Comparison of ENCODE assay signal across 12 cellular contexts in genomic region chr11:61693897-61694840, GRCh38. TPM values are rescaled to one million over a fixed set of nuclear protein-coding genes. Genes with fewer than 3 reads are reported as not detected.
A peak's percentile ranks its signal among the peaks of the same experiment; 100 is the strongest.
DNase-seq lines count a peak whose midpoint lies in the region; ATAC-seq and TF ChIP-seq lines count a peak whose summit lies in the region.
"Had no signal": no experiment of that assay in that cellular context is flagged by ENCODE, and none has a peak within 500 bp of the region (broad histone marks: within the 10 kb centered on the region; RNA-seq: fewer than 3 reads in every experiment).

No MANE protein-coding gene starts in this region.

- POLR2A ChIA-PET in GM10248 (lab: Yijun Ruan, JAX), result no interaction called here

- H3K4me1 ChIP-seq in esophagus (ENCODE audit: control insufficient read depth in 2 of 2, insufficient read depth in 2 of 2, low read length in 1 of 2), result peaks cover 29 to 49% of the 10 kb centered on the region in 2 donors

- no peak overlapping the region for H3K4me3 ChIP-seq in esophagus (ENCODE audit: low read depth in 1 of 2, low read length in 2 of 2)

- H3K9me3 Mint-ChIP-seq in osteocyte (ENCODE audit: unreplicated experiment), result no peaks in the 10 kb centered on the region
- H3K9me3 Mint-ChIP-seq: activated T-cell treated with anti-CD3 and anti-CD28 coated beads, Interleukin-2, amount 50 U/mL, for 24 hours; CD4-positive, CD25-positive, alpha-beta regulatory T cell; central memory CD8-positive, alpha-beta T cell had no signal

- DNase-seq in NCI-H2029 treated with DMSO at 0.1 percent for 48 hours (lab: John Stamatoyannopoulos, UW) (peak; percentile 37), osteocyte (ENCODE audit: extremely low spot score, unreplicated experiment) (no peak), AG20443 (ENCODE audit: low spot score) (no peak), cerebellar nuclear complex (lab: John Stamatoyannopoulos, UW) (no peak), GM10248 (ENCODE audit: extremely low spot score) (no peak)
- DNase-seq: activated T-cell treated with anti-CD3 and anti-CD28 coated beads, Interleukin-2, amount 50 U/mL, for 24 hours; CD4-positive, CD25-positive, alpha-beta regulatory T cell; T1000 had no signal

- no peaks in the 10 kb centered on the region for H3K36me3 ChIP-seq in esophagus (ENCODE audit: control insufficient read depth in 2 of 2, insufficient read depth in 2 of 2, low read length in 1 of 2)

- no peak overlapping the region for H3K4me3 Mint-ChIP-seq in osteocyte (ENCODE audit: unreplicated experiment)
- H3K4me3 Mint-ChIP-seq: activated T-cell treated with anti-CD3 and anti-CD28 coated beads, Interleukin-2, amount 50 U/mL, for 24 hours; CD4-positive, CD25-positive, alpha-beta regulatory T cell; central memory CD8-positive, alpha-beta T cell had no signal

- no peaks in the 10 kb centered on the region for H3K9me3 ChIP-seq in esophagus (ENCODE audit: control insufficient read depth in 2 of 2, insufficient read depth in 1 of 2, low read depth in 1 of 2, low read length in 1 of 2)

- ATAC-seq in HG03095 (IDR thresholded peaks at IDR 0.05; ENCODE audit: unreplicated experiment), result no peak

- H3K27ac ChIP-seq in C4-2B (peak overlapping the region; percentile 95), esophagus (ENCODE audit: low read depth in 2 of 2, low read length in 1 of 2) (peak overlapping the region; percentile 88 to 91)

- H3K4me1 Mint-ChIP-seq in osteocyte (ENCODE audit: unreplicated experiment), result peaks cover 54% of the 10 kb centered on the region

- H3K36me3 Mint-ChIP-seq in osteocyte (ENCODE audit: unreplicated experiment), result no peaks in the 10 kb centered on the region
- H3K36me3 Mint-ChIP-seq: CD4-positive, CD25-positive, alpha-beta regulatory T cell had no signal

- peak overlapping the region; percentile 23 for H3K27ac Mint-ChIP-seq in osteocyte (ENCODE audit: unreplicated experiment)
- H3K27ac Mint-ChIP-seq: activated T-cell treated with anti-CD3 and anti-CD28 coated beads, Interleukin-2, amount 50 U/mL, for 24 hours had no signal

- H3K27me3 Mint-ChIP-seq in osteocyte (ENCODE audit: unreplicated experiment), result no peaks in the 10 kb centered on the region
- H3K27me3 Mint-ChIP-seq: activated T-cell treated with anti-CD3 and anti-CD28 coated beads, Interleukin-2, amount 50 U/mL, for 24 hours; central memory CD8-positive, alpha-beta T cell had no signal

- CTCF ChIA-PET in GM10248 (lab: Yijun Ruan, JAX), result interaction anchor here (0.8 to 2.4 kb wide), 6 partner anchors 10 to 593 kb away, joined by 3 to 8 read pairs (median 3); no protein-coding TSS in a partner anchor

- TF ChIP-seq CTCF in C4-2B (conservative IDR thresholded peaks at IDR 0.05) (no peak), osteocyte (IDR thresholded peaks at IDR 0.05) (no peak), GM10248 (IDR thresholded peaks at IDR 0.05; ENCODE audit: control extremely low read depth, extremely low read depth, low read depth, missing control alignments) (no peak)

- 76 to 78% methylated on average over 17 of the region's 17 CpGs for WGBS in esophagus, 2 donors

- H3K27me3 ChIP-seq in esophagus (ENCODE audit: control insufficient read depth in 1 of 2, insufficient read depth in 2 of 2, low read length in 2 of 2), result no peaks in the 10 kb centered on the region

RNA-seq across cellular contexts. Expression of gene DAGLA, which starts 14.0 kb away (rescaled TPM):
- polyA plus RNA-seq in esophagus, result 1 to 10 TPM; 1.7 to 5.0 TPM
- total RNA-seq in osteocyte, result 5.1 TPM in 2 replicates

RNA-seq across cellular contexts. Expression of gene MYRF, which starts 58.3 kb away (rescaled TPM):
- 1 to 10 TPM in 1 of 2 donors, under 1 TPM in 1; 0.18 to 1.3 TPM for polyA plus RNA-seq in esophagus
- total RNA-seq in osteocyte, result 0.43 and 0.47 TPM in 2 replicates
